In genomic region chr14:61516957-61517356, GRCh38 we compare ENCODE assay signal across 1 cellular context.
TF ChIP-seq lines count a peak whose summit lies in the region.

No MANE protein-coding gene starts in this region.

TF ChIP-seq in HepG2, 621 proteins besides CTCF, POLR2A, EP300 and RAD21 (continued from another document):
- TF ChIP-seq POGK (CRISPR knock-in tag; conservative IDR thresholded peaks at IDR 0.05) (no peak), ZNF598 (CRISPR knock-in tag; IDR thresholded peaks at IDR 0.05; ENCODE audit: borderline replicate concordance) (no peak), ATM (IDR thresholded peaks at IDR 0.05; ENCODE audit: borderline replicate concordance) (no peak), SMAD1 (CRISPR knock-in tag; IDR thresholded peaks at IDR 0.05; ENCODE audit: borderline replicate concordance, low read depth) (no peak), MXD4 (CRISPR knock-in tag; IDR thresholded peaks at IDR 0.05) (no peak), ZBTB3 (CRISPR knock-in tag; IDR thresholded peaks at IDR 0.05; ENCODE audit: borderline replicate concordance, low read depth) (no peak)
TF ChIP-seq in HepG2: peak in this region for 0.
